ENCODE assay signal across 9 cellular contexts in genomic region chr6:166955121-166955864, GRCh38. TPM values are rescaled to one million over a fixed set of nuclear protein-coding genes. Genes with fewer than 3 reads are reported as not detected.
DNase-seq lines count a peak whose midpoint lies in the region; ATAC-seq, FAIRE-seq and TF ChIP-seq lines count a peak whose summit lies in the region.
"Had no signal": no experiment of that assay in that cellular context is flagged by ENCODE, and none has a peak within 500 bp of the region (broad histone marks: within the 10 kb centered on the region; RNA-seq: fewer than 3 reads in every experiment).

No MANE protein-coding gene starts in this region.

- RAD21 ChIA-PET in GM12878 (lab: Charles Lee; ENCODE audit: unreplicated experiment), result interaction anchor here (0.9 to 8.0 kb wide), 11 partner anchors 29 to 181 kb away, joined by 3 to 79 read pairs (median 6); partner anchors contain the start of genes CCR6 and CEP43

- WGBS in GM12878 (ENCODE audit: insufficient coverage, insufficient replicate concordance, low lambda C conversion rate, missing lambda C conversion rate), result 3% methylated on average over 33 of the region's 52 CpGs

- no peaks in the 10 kb centered on the region for H3K9me2 ChIP-seq in PC-9 (ENCODE audit: insufficient read depth)

- CTCF ChIA-PET in PC-9 (lab: Charles Lee), result no interaction called here
- CTCF ChIA-PET in GM12878 (lab: Yijun Ruan, JAX), result interaction anchor here (1.3 to 10.8 kb wide), 3 partner anchors 34 to 186 kb away, joined by 3 to 139 read pairs (median 16); no protein-coding TSS in a partner anchor
- CTCF ChIA-PET in RWPE1 (lab: Yijun Ruan, JAX), result interaction anchor here (0.6 to 0.8 kb wide), 3 partner anchors 139 to 219 kb away, joined by 3 to 4 read pairs (median 3); no protein-coding TSS in a partner anchor

- no peak for DNase-seq in GM18507 (ENCODE audit: extremely low spot score, insufficient read length, low read depth)
- no peak for DNase-seq in PC-9
- DNase-seq in GM12878 (ENCODE audit: low read depth, low spot score), result no peak
- peak; percentile 19 to 25 (median 19) for DNase-seq in immature natural killer cell
- DNase-seq in stimulated activated CD4-positive, alpha-beta T cell treated with anti-CD3 and anti-CD28 coated beads, Interleukin-4, amount 100 ng/mL, for 24 hours, result peak; percentile 35
- no peak for DNase-seq in RWPE1 (ENCODE audit: low spot score)
- DNase-seq in globus pallidus (ENCODE audit: low spot score), result no peak

- H4K20me1 ChIP-seq in PC-9 (ENCODE audit: insufficient read depth), result no peaks in the 10 kb centered on the region
- no peaks in the 10 kb centered on the region for H4K20me1 ChIP-seq in GM12878 (ENCODE audit: control insufficient read depth, insufficient read depth)

- peaks cover 4 to 9% (median 8%) of the 10 kb centered on the region in 3 donors for H3K36me3 Mint-ChIP-seq in immature natural killer cell

- H3K4me1 Mint-ChIP-seq in immature natural killer cell, result peaks cover 64 to 82% of the 10 kb centered on the region in 2 donors

- no peak for TF ChIP-seq EP300 in GM12878 (IDR thresholded peaks at IDR 0.05; ENCODE audit: borderline replicate concordance in 1 of 2, control insufficient read depth in 1 of 2, low read depth in 2 of 2, low read length in 2 of 2)

- H3K9me3 ChIP-seq in PC-9 (ENCODE audit: insufficient read depth, low read depth) (no peaks in the 10 kb centered on the region), GM12878 (replicated peaks; ENCODE audit: control insufficient read depth, insufficient read depth, low read length) (no peaks in the 10 kb centered on the region)

- peak overlapping the region; percentile 83 for H3K9ac ChIP-seq in GM12878 (ENCODE audit: control insufficient read depth, insufficient read depth, low read length)

- H3K4me3 ChIP-seq in PC-9, result peak overlapping the region; percentile 86
- H3K4me3 ChIP-seq in GM12878, result peak overlapping the region; percentile 94

- peak overlapping the region; percentile 89 to 96 (median 90) for H3K4me3 Mint-ChIP-seq in immature natural killer cell

- no TSS peak for BruUV-seq in PC-9 (replicated peaks; lab: Mats Ljungman, UMichigan)
- no TSS peak for BruUV-seq in GM12878 (replicated peaks; lab: Mats Ljungman, UMichigan)

- no peak overlapping the region for H3K27ac ChIP-seq in PC-9
- peak overlapping the region; percentile 81 for H3K27ac ChIP-seq in GM12878 (ENCODE audit: control insufficient read depth, insufficient read depth)
- H3K27ac ChIP-seq in RWPE1, result no peak overlapping the region

- H2AFZ ChIP-seq in PC-9, result peak overlapping the region; percentile 99
- no peak overlapping the region; the same call in 1 of the 2 replicates for H2AFZ ChIP-seq in GM12878 (ENCODE audit: control insufficient read depth, low read depth, low read length)

- FAIRE-seq in GM18507 (lab: Jason Lieb, UNC) (peak; percentile 67), GM12878 (lab: Jason Lieb, UNC) (no peak)
- FAIRE-seq: TTC549 had no signal

- in situ Hi-C loops in GM12878 (cut with MboI), result no loop called here

- POLR2A ChIA-PET in PC-9 (lab: Charles Lee; ENCODE audit: unreplicated experiment) (no interaction called here), GM12878 (lab: Charles Lee) (interaction anchor here (1.1 to 2.0 kb wide), 6 partner anchors 45 to 197 kb away, joined by 3 to 9 read pairs (median 6); partner anchors contain the start of gene CEP43), RWPE1 (lab: Yijun Ruan, JAX; ENCODE audit: low non-redundant PET) (interaction anchor here (1.1 kb wide), 1 partner anchor 328 kb away, joined by 7 read pairs; no protein-coding TSS in a partner anchor)

- H3K27me3 ChIP-seq in PC-9 (ENCODE audit: insufficient read depth, low read depth) (no peaks in the 10 kb centered on the region), GM12878 (replicated peaks in 1 of 2; ENCODE audit: control insufficient read depth in 2 of 2, insufficient read depth in 2 of 2, low read length in 1 of 2) (no peaks in the 10 kb centered on the region)

- TF ChIP-seq POLR2A in GM12878 (IDR thresholded peaks at IDR 0.05; ENCODE audit: low read depth, low read length), result no peak

- H3K4me2 ChIP-seq in PC-9 (peak overlapping the region; percentile 99), GM12878 (ENCODE audit: control insufficient read depth, insufficient read depth) (peak overlapping the region; percentile 85)

- H3K27me3 Mint-ChIP-seq in immature natural killer cell (ENCODE audit: low read depth in 3 of 3), result peaks cover 0 to 17% (median 15%) of the 10 kb centered on the region in 3 donors

- SMC1A ChIA-PET in GM12878 (lab: Charles Lee; ENCODE audit: uncharacterized antibody, unreplicated experiment), result interaction anchor here (0.6 to 6.3 kb wide), 8 partner anchors 26 to 186 kb away, joined by 3 to 85 read pairs (median 10); no protein-coding TSS in a partner anchor

- no peaks in the 10 kb centered on the region for H3K36me3 ChIP-seq in PC-9 (ENCODE audit: low read depth)
- H3K36me3 ChIP-seq in GM12878 (ENCODE audit: control insufficient read depth in 2 of 2, insufficient read depth in 2 of 2, low read length in 1 of 2), result peaks cover 3% of the 10 kb centered on the region in 2 experiments; a peak in 3 of 4 replicates

- intact Hi-C loops in PC-9 (cut with micrococcal nuclease; ENCODE audit: unreplicated experiment) (no loop called here), GM12878 (cut with micrococcal nuclease; ENCODE audit: unreplicated experiment) (loop anchor here (5.0 to 10.0 kb wide), 2 partner anchors 92 to 170 kb away; partner anchors contain the start of gene CCR6)

- no peak for TF ChIP-seq CTCF in PC-9 (conservative IDR thresholded peaks at IDR 0.05)
- no peak for TF ChIP-seq CTCF in GM12878 (IDR thresholded peaks at IDR 0.05 in 2 of 3, conservative IDR thresholded peaks at IDR 0.05 in 1 of 3; ENCODE audit: control insufficient read depth in 2 of 3, extremely low read depth in 1 of 3, insufficient read depth in 1 of 3, low read depth in 3 of 3, low read length in 3 of 3)
- TF ChIP-seq CTCF in RWPE1 (conservative IDR thresholded peaks at IDR 0.05; ENCODE audit: low read depth), result no peak

- no peaks in the 10 kb centered on the region for H3F3A ChIP-seq in PC-9 (ENCODE audit: insufficient read depth, low read depth)

- H3K79me2 ChIP-seq in PC-9 (ENCODE audit: low read depth) (no peaks in the 10 kb centered on the region), GM12878 (ENCODE audit: control insufficient read depth, insufficient read depth, low read length) (peaks cover 53% of the 10 kb centered on the region)

- ATAC-seq in GM12878 (peak; percentile 1; the same call in 1 of the 3 replicates), GM19351 (IDR thresholded peaks at IDR 0.05; ENCODE audit: unreplicated experiment) (no peak)

- H3K4me1 ChIP-seq in PC-9 (replicated peaks; ENCODE audit: insufficient read depth) (no peaks in the 10 kb centered on the region), GM12878 (ENCODE audit: control insufficient read depth, insufficient read depth, low read length) (peaks cover 58% of the 10 kb centered on the region)

- TF ChIP-seq RAD21 in GM12878 (IDR thresholded peaks at IDR 0.05; ENCODE audit: insufficient read depth, low read depth, low read length), result no peak

- no peaks in the 10 kb centered on the region for H3K9me3 Mint-ChIP-seq in immature natural killer cell

- H3K27ac Mint-ChIP-seq in immature natural killer cell, result peak overlapping the region; percentile 68 to 94 (median 85)

TF ChIP-seq in GM12878, 131 proteins besides CTCF, POLR2A, EP300 and RAD21 (continues in another document):
- TF ChIP-seq SPI1 (IDR thresholded peaks at IDR 0.05; ENCODE audit: borderline replicate concordance, insufficient read depth, low read depth, low read length), result peak; percentile 65
- TF ChIP-seq EED (IDR thresholded peaks at IDR 0.05; ENCODE audit: low read depth), result peak; percentile 66
- peak; percentile 72 for TF ChIP-seq IKZF1 (conservative IDR thresholded peaks at IDR 0.05)

RNA-seq across cellular contexts. Expression of gene RNASET2, which starts 1.1 kb away (rescaled TPM):
- total RNA-seq in PC-9 (2021), result 16.3 and 20.1 TPM in 2 replicates
- 778 and 864 TPM in 2 replicates for total RNA-seq in GM12878 (2013; cell fraction: nucleolus; rRNA removed)
- total RNA-seq in GM12878 (2014; rRNA removed), result 76.4 and 78.7 TPM in 2 replicates
- total RNA-seq in GM12878 (2014; rRNA removed; fragmentation: Illumina TruSeq; extraction: Trizol), result 40.3 and 41.7 TPM in 2 replicates
- 62.1 and 62.9 TPM in 2 replicates for total RNA-seq in GM12878 (2021)
- 161 TPM for polyA plus RNA-seq in GM12878 (2011; ENCODE audit: low read depth)
- polyA plus RNA-seq in GM12878 (2011; rRNA removed), result 219 and 225 TPM in 2 replicates
- polyA plus RNA-seq in GM12878 (2011; cell fraction: cytosol; rRNA removed), result 185 and 191 TPM in 2 replicates
- polyA plus RNA-seq in GM12878 (2011; cell fraction: nucleus; rRNA removed), result 230 and 250 TPM in 2 replicates
- polyA plus RNA-seq in GM12878 (2012), result 229 and 240 TPM in 2 replicates
- 42.6 and 48.4 TPM in 2 replicates for polyA plus RNA-seq in GM12878 (2014; fragmentation: Illumina TruSeq; extraction: Trizol)
- polyA plus RNA-seq in GM12878 (2014; fragmentation: Nextera tagmentation; extraction: Ambion mirVana), result 10 to 100 TPM in 1 of 2 experiments, 1 to 10 TPM in 1; 5.5 to 17.8 TPM
- polyA plus RNA-seq in GM12878 (2014; rRNA removed), result 72.0 and 83.6 TPM in 2 replicates
- polyA plus RNA-seq in GM12878 (2016; fragmentation: Nextera tagmentation; extraction: Ambion mirVana), result 10 to 100 TPM; 42.7 to 51.9 TPM
- 130 and 135 TPM in 2 replicates for polyA minus RNA-seq in GM12878 (2011; rRNA and poly(A)+ RNA removed)
- 49.0 and 51.5 TPM in 2 replicates for polyA minus RNA-seq in GM12878 (2011; cell fraction: cytosol; rRNA and poly(A)+ RNA removed)
- polyA minus RNA-seq in GM12878 (2011; cell fraction: nucleus; rRNA and poly(A)+ RNA removed), result 54.8 and 76.5 TPM in 2 replicates
- polyA plus RNA-seq in immature natural killer cell, result 100 to 1,000 TPM; 107 to 171 (median 131) TPM

RNA-seq across cellular contexts. Expression of gene CEP43, which starts 43.9 kb away (rescaled TPM):
- 18.1 and 19.7 TPM in 2 replicates for total RNA-seq in PC-9 (2021)
- total RNA-seq in GM12878 (2013; cell fraction: nucleolus; rRNA removed), result 100 and 101 TPM in 2 replicates
- 16.3 and 23.1 TPM in 2 replicates for total RNA-seq in GM12878 (2014; rRNA removed)
- 23.4 and 25.4 TPM in 2 replicates for total RNA-seq in GM12878 (2014; rRNA removed; fragmentation: Illumina TruSeq; extraction: Trizol)
- total RNA-seq in GM12878 (2021), result 16.5 and 19.5 TPM in 2 replicates
- 7.2 TPM for polyA plus RNA-seq in GM12878 (2011; ENCODE audit: low read depth)
- 49.9 and 77.7 TPM in 2 replicates for polyA plus RNA-seq in GM12878 (2011; rRNA removed)
- 14.3 and 14.7 TPM in 2 replicates for polyA plus RNA-seq in GM12878 (2011; cell fraction: cytosol; rRNA removed)
- polyA plus RNA-seq in GM12878 (2011; cell fraction: nucleus; rRNA removed), result 65.4 and 73.5 TPM in 2 replicates
- 12.1 and 15.9 TPM in 2 replicates for polyA plus RNA-seq in GM12878 (2012)
- 27.3 and 33.7 TPM in 2 replicates for polyA plus RNA-seq in GM12878 (2014; fragmentation: Illumina TruSeq; extraction: Trizol)
- 10 to 100 TPM in 1 of 2 experiments, 1 to 10 TPM in 1; 7.7 to 11.4 TPM for polyA plus RNA-seq in GM12878 (2014; fragmentation: Nextera tagmentation; extraction: Ambion mirVana)
- polyA plus RNA-seq in GM12878 (2014; rRNA removed), result 23.8 and 23.9 TPM in 2 replicates
- 10 to 100 TPM; 41.8 to 44.2 TPM for polyA plus RNA-seq in GM12878 (2016; fragmentation: Nextera tagmentation; extraction: Ambion mirVana)
- 22.0 and 27.0 TPM in 2 replicates for polyA minus RNA-seq in GM12878 (2011; rRNA and poly(A)+ RNA removed)
- 10.0 and 11.5 TPM in 2 replicates for polyA minus RNA-seq in GM12878 (2011; cell fraction: cytosol; rRNA and poly(A)+ RNA removed)
- polyA minus RNA-seq in GM12878 (2011; cell fraction: nucleus; rRNA and poly(A)+ RNA removed), result 25.6 and 30.8 TPM in 2 replicates
- polyA plus RNA-seq in immature natural killer cell, result 1 to 10 TPM; 4.7 to 9.9 (median 6.9) TPM

Comparison
In these comparisons a context has a peak if more than half of its experiments do, and no peak if none do; other contexts are left out.
1. DNase-seq: peak in immature natural killer cell (3 of 3) and stimulated activated CD4-positive, alpha-beta T cell treated with anti-CD3 and anti-CD28 coated beads, Interleukin-4, amount 100 ng/mL, for 24 hours (single experiment); none in GM18507 (single experiment), PC-9 (0 of 2), GM12878 (single experiment), RWPE1 (single experiment) and globus pallidus (single experiment).